ENCODE assay signal across 9 cellular contexts in the genomic region with DNA sequence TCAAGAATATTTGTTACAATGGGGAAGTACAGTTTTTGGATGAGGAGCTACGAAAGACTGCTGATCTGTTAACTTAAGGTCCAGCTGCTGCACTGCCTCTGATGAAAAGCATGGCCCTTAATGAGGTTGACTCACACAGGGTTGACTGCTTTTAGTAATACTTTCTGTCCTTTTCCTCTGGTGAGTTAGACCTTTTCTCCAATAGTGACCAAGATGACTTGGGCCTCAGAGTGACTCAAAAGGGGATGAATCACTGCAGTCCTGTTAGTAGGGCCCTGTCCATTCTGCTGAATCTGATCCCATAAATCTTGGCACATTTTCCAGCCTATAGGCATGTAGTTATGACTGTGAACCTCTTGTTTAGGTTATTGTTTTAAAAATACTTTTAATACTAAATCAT. TPM values are rescaled to one million over a fixed set of nuclear protein-coding genes. Genes with fewer than 3 reads are reported as not detected.
DNase-seq lines count a peak whose midpoint lies in the region; ATAC-seq, FAIRE-seq and TF ChIP-seq lines count a peak whose summit lies in the region.
"Had no signal": no experiment of that assay in that cellular context is flagged by ENCODE, and none has a peak within 500 bp of the region (broad histone marks: within the 10 kb centered on the region; RNA-seq: fewer than 3 reads in every experiment).

No MANE protein-coding gene starts in this region.

- DNase-seq in ACHN = peak; percentile 87
- peak; percentile 76 for DNase-seq in HTR-8/SVneo (ENCODE audit: insufficient read length, low spot score)
- peak; percentile 94 for DNase-seq in mammary epithelial cell
- no peak for DNase-seq in OCI-LY7 (ENCODE audit: low spot score)
- no peak for DNase-seq in activated CD4-positive, alpha-beta T cell treated with anti-CD3 and anti-CD28 coated beads for 4 hours
- no peak for DNase-seq in GM19239 (ENCODE audit: insufficient read length, low spot score)
- DNase-seq: NCI-H1105 had no signal

- H3K36me3 ChIP-seq in mammary epithelial cell (ENCODE audit: insufficient read depth, low read length) (no peaks in the 10 kb centered on the region), muscle layer of colon (ENCODE audit: insufficient read depth, low read length) (no peaks in the 10 kb centered on the region), OCI-LY7 (ENCODE audit: insufficient read depth, low read length) (no peaks in the 10 kb centered on the region)

- H2AFZ ChIP-seq in mammary epithelial cell (ENCODE audit: low read depth, low read length) (no peak overlapping the region), OCI-LY7 (ENCODE audit: low read length) (no peak overlapping the region)

- POLR2A ChIA-PET in OCI-LY7 (lab: Charles Lee) = interaction anchor here (0.7 kb wide), 1 partner anchor 451 kb away, joined by 3 read pairs; no protein-coding TSS in a partner anchor

- no TSS peak for BruUV-seq in mammary epithelial cell (replicated peaks; lab: Mats Ljungman, UMichigan)
- BruUV-seq in OCI-LY7 (replicated peaks; lab: Mats Ljungman, UMichigan) = no TSS peak

- H3K9ac ChIP-seq in mammary epithelial cell (ENCODE audit: insufficient read depth, low read length) (no peak overlapping the region), muscle layer of colon (ENCODE audit: low read length) (no peak overlapping the region)

- intact Hi-C loops in mammary epithelial cell (cut with micrococcal nuclease) (no loop called here), OCI-LY7 (cut with micrococcal nuclease; ENCODE audit: unreplicated experiment) (loop anchor here (5.0 kb wide), 1 partner anchor 80 kb away; a partner anchor contains a TSS)

- in situ Hi-C loops in ACHN (cut with HindIII; ENCODE audit: low pct_ligation_motif_present, low pct_unique_long_range_greater_than_20kb, low sequenced_read_pairs) = no loop called here
- in situ Hi-C loops in mammary epithelial cell (cut with MboI; ENCODE audit: low sequenced_read_pairs in 2 of 2) = no loop called here

- H3K79me2 ChIP-seq in mammary epithelial cell (ENCODE audit: insufficient read depth, low read length) (peaks cover 11% of the 10 kb centered on the region), OCI-LY7 (ENCODE audit: insufficient read depth, low read depth, low read length) (no peaks in the 10 kb centered on the region; the same call in none of the 2 replicates)

- peaks cover 29% of the 10 kb centered on the region for H3K4me1 ChIP-seq in mammary epithelial cell (ENCODE audit: insufficient read depth, low read length)
- H3K4me1 ChIP-seq in muscle layer of colon (ENCODE audit: insufficient read depth, low read length) = peaks cover 42% of the 10 kb centered on the region
- peaks cover 16% of the 10 kb centered on the region for H3K4me1 ChIP-seq in OCI-LY7 (ENCODE audit: insufficient read depth, low read length, poor library complexity, severe bottlenecking)

- WGBS in mammary epithelial cell (ENCODE audit: low coverage, missing lambda C conversion rate) = 89% methylated on average over 1 of the region's 1 CpG

- H3K4me2 ChIP-seq in mammary epithelial cell (ENCODE audit: insufficient read depth, low read depth, low read length) (peak overlapping the region; percentile 60), OCI-LY7 (ENCODE audit: low read length) (no peak overlapping the region)

- H3K27me3 ChIP-seq in mammary epithelial cell (ENCODE audit: insufficient read depth, low read length) (no peaks in the 10 kb centered on the region), muscle layer of colon (ENCODE audit: control insufficient read depth in 1 of 2, insufficient read depth in 2 of 2, low read length in 2 of 2) (no peaks in the 10 kb centered on the region)

- H3K9me2 ChIP-seq in OCI-LY7 (ENCODE audit: insufficient read depth, low read length) = no peaks in the 10 kb centered on the region

- dilution Hi-C loops in mammary epithelial cell (cut with HindIII; ENCODE audit: low sequenced_read_pairs) = no loop called here

- H3K9me3 ChIP-seq in mammary epithelial cell (replicated peaks; ENCODE audit: insufficient read depth, low read length) (no peaks in the 10 kb centered on the region), muscle layer of colon (ENCODE audit: low read length) (no peaks in the 10 kb centered on the region), OCI-LY7 (ENCODE audit: low read length) (no peaks in the 10 kb centered on the region)

- H4K20me1 ChIP-seq in mammary epithelial cell (ENCODE audit: insufficient read depth, low read length) = no peaks in the 10 kb centered on the region
- no peaks in the 10 kb centered on the region for H4K20me1 ChIP-seq in OCI-LY7 (ENCODE audit: insufficient read depth, low read length)

- CTCF ChIA-PET in mammary epithelial cell (lab: Charles Lee; ENCODE audit: low non-redundant PET) = no interaction called here
- CTCF ChIA-PET in OCI-LY7 (lab: Charles Lee; ENCODE audit: unreplicated experiment) = no interaction called here

- FAIRE-seq in HTR-8/SVneo (lab: Jason Lieb, UNC) = no peak
- FAIRE-seq in GM19239 (lab: Jason Lieb, UNC) = no peak

- no peak for ATAC-seq in GM21423 (IDR thresholded peaks at IDR 0.05; ENCODE audit: unreplicated experiment)

- H3K27ac ChIP-seq in mammary epithelial cell (ENCODE audit: insufficient read depth, low read depth, low read length) (peak overlapping the region; percentile 25), muscle layer of colon (ENCODE audit: low read depth, low read length) (peak overlapping the region; percentile 53), OCI-LY7 (ENCODE audit: low read depth, low read length, poor library complexity, severe bottlenecking) (no peak overlapping the region)

- TF ChIP-seq CTCF in mammary epithelial cell (conservative IDR thresholded peaks at IDR 0.05 in 1 of 2, IDR thresholded peaks at IDR 0.05 in 1 of 2; ENCODE audit: extremely low read depth in 1 of 2, insufficient read depth in 1 of 2, low read depth in 1 of 2, low read length in 2 of 2) (no peak), OCI-LY7 (conservative IDR thresholded peaks at IDR 0.05; ENCODE audit: low read length) (no peak)

- H3K4me3 ChIP-seq in mammary epithelial cell (replicated peaks in 1 of 3; ENCODE audit: insufficient read depth in 1 of 3, low read depth in 2 of 3, low read length in 3 of 3) (no peak overlapping the region), muscle layer of colon (ENCODE audit: low read depth in 1 of 2, low read length in 2 of 2) (no peak overlapping the region), OCI-LY7 (ENCODE audit: low read depth, low read length, poor library complexity, severe bottlenecking) (no peak overlapping the region)

RNA-seq across cellular contexts. Expression of a gene that starts 2.7 kb away (rescaled TPM):
- total RNA-seq in mammary epithelial cell = 1 to 10 TPM; 1.6 to 2.7 TPM
- 1.6 TPM for polyA plus RNA-seq in mammary epithelial cell
- polyA minus RNA-seq in mammary epithelial cell = not detected
- 1.1 and 1.2 TPM in 2 replicates for total RNA-seq in OCI-LY7 (2014; rRNA removed; shearing (Covaris generic))
- total RNA-seq in OCI-LY7 (2022) = 0.48 and 0.89 TPM in 2 replicates

Comparison
In these comparisons a context has a peak if more than half of its experiments do, and no peak if none do; other contexts are left out.
1. DNase-seq: peak in ACHN (single experiment), HTR-8/SVneo (single experiment) and mammary epithelial cell (single experiment); none in OCI-LY7 (single experiment), activated CD4-positive, alpha-beta T cell treated with anti-CD3 and anti-CD28 coated beads for 4 hours (0 of 2) and GM19239 (single experiment).